Comparison of ENCODE assay signal across 1 cellular context in the genomic region with DNA sequence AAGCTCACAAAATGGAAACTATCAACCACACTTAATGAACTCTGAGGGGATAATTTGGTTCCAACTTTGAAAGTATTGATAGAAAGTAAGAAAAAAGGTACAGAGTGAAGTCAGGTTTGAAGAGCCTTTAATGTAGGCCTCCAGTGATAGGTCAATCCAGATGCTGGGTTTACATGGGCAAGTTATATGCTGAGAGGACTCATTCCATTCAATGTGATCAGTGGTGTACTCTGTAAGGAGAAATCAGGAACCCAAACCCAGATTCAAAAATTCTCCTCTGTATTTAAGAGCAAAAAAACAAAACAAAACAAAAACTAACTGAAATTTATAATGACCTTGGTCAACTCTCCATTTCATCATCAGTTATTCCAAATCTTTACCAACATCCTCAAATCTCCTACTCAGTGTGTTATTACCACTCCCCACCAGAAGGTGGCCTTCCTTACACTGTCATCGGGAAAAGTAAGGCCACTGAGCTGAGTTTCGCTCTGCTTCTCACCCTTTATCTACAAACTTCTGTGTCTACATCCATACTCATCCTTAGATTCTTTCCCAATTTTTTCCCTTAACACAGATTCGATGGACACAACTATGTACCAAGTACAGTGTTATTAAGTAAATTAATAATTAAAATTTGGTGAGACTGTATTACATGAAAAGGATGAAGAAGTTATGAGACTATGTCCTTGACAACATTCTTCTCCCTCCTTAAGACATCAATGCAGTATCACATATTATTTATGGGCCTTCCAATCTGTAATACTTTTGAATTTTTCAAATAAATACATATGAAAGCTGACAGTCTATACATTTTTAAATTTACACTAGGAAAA.
TF ChIP-seq lines count a peak whose summit lies in the region.

No MANE protein-coding gene starts in this region.

TF ChIP-seq in K562, 482 proteins besides CTCF, POLR2A, EP300 and RAD21 (continued from another document and continues in another):
- TF ChIP-seq DEAF1 (CRISPR knock-in tag; IDR thresholded peaks at IDR 0.05) (peak; percentile 68; the same call in 1 of the 2 replicates), POLR3G (IDR thresholded peaks at IDR 0.05; ENCODE audit: extremely low read depth, insufficient read length, insufficient replicate concordance) (no peak), CEBPG (CRISPR knock-in tag; IDR thresholded peaks at IDR 0.05) (no peak), CEBPG (tag; conservative IDR thresholded peaks at IDR 0.05 in 1 of 2, IDR thresholded peaks at IDR 0.05 in 1 of 2) (peak; percentile 53 to 74; a peak in 2 of 4 replicates), THRAP3 (IDR thresholded peaks at IDR 0.05; ENCODE audit: borderline replicate concordance) (peak; percentile 70; the same call in 1 of the 2 replicates), E2F8 (IDR thresholded peaks at IDR 0.05; ENCODE audit: low read depth, partially characterized antibody) (no peak), ZSCAN29 (IDR thresholded peaks at IDR 0.05) (no peak), ZKSCAN3 (CRISPR knock-in tag; IDR thresholded peaks at IDR 0.05) (no peak), ZNF212 (CRISPR knock-in tag; IDR thresholded peaks at IDR 0.05) (no peak), NELFE (IDR thresholded peaks at IDR 0.05; ENCODE audit: insufficient read depth, insufficient read length) (no peak), SMC3 (conservative IDR thresholded peaks at IDR 0.05; ENCODE audit: insufficient read depth, low read depth, low read length) (peak; percentile 86), ARID2 (IDR thresholded peaks at IDR 0.05) (peak; percentile 79; the same call in 1 of the 2 replicates), YY1 (IDR thresholded peaks at IDR 0.05; ENCODE audit: borderline replicate concordance in 1 of 3, control insufficient read depth in 1 of 3, extremely low read depth in 1 of 3, insufficient read depth in 3 of 3, insufficient read length in 1 of 3, insufficient replicate concordance in 2 of 3, low read depth in 1 of 3, low read length in 2 of 3) (no peak), ZNF282 (CRISPR knock-in tag; IDR thresholded peaks at IDR 0.05) (no peak), E2F3 (CRISPR knock-in tag; IDR thresholded peaks at IDR 0.05) (no peak), CC2D1A (IDR thresholded peaks at IDR 0.05) (peak; percentile 78), CBX8 (IDR thresholded peaks at IDR 0.05; ENCODE audit: borderline replicate concordance, extremely low read depth, low read depth, low read length, poor library complexity, severe bottlenecking) (no peak), ELF1 (tag; IDR thresholded peaks at IDR 0.05) (no peak), ADNP (tag; IDR thresholded peaks at IDR 0.05) (0 out of 2 replicates have a peak, but pooled peaks have one; percentile 24), ZNF589 (CRISPR knock-in tag; IDR thresholded peaks at IDR 0.05; ENCODE audit: low read depth) (no peak), BHLHE40 (IDR thresholded peaks at IDR 0.05; ENCODE audit: low read length) (no peak), ZFP1 (CRISPR knock-in tag; IDR thresholded peaks at IDR 0.05) (no peak), PRDM10 (IDR thresholded peaks at IDR 0.05; ENCODE audit: partially characterized antibody) (no peak), CEBPB (tag; IDR thresholded peaks at IDR 0.05) (0 out of 2 replicates have a peak, but pooled peaks have one; percentile 22), RCOR1 (IDR thresholded peaks at IDR 0.05; ENCODE audit: borderline replicate concordance in 1 of 2, low read depth in 2 of 2, low read length in 2 of 2) (peak in 1 of 2 experiments; percentile 38; a peak in 1 of 4 replicates), NRF1 (conservative IDR thresholded peaks at IDR 0.05 in 1 of 2, IDR thresholded peaks at IDR 0.05 in 1 of 2) (no peak), ZNF133 (CRISPR knock-in tag; IDR thresholded peaks at IDR 0.05) (no peak), GABPB1 (CRISPR knock-in tag; IDR thresholded peaks at IDR 0.05) (no peak), ETV1 (tag; conservative IDR thresholded peaks at IDR 0.05; ENCODE audit: low read depth) (no peak), ZNF445 (CRISPR knock-in tag; IDR thresholded peaks at IDR 0.05; ENCODE audit: low read depth) (no peak), CBFA2T3 (IDR thresholded peaks at IDR 0.05) (no peak), SLC30A9 (CRISPR knock-in tag; IDR thresholded peaks at IDR 0.05) (no peak), RBM22 (IDR thresholded peaks at IDR 0.05; ENCODE audit: low read depth, low read length, poor library complexity, severe bottlenecking) (no peak), SRF (CRISPR knock-in tag; IDR thresholded peaks at IDR 0.05) (no peak), RB1 (IDR thresholded peaks at IDR 0.05; ENCODE audit: low read depth) (0 out of 2 replicates have a peak, but pooled peaks have one; percentile 16), OTX1 (CRISPR knock-in tag; IDR thresholded peaks at IDR 0.05) (no peak), TEAD1 (CRISPR knock-in tag; IDR thresholded peaks at IDR 0.05) (0 out of 4 replicates have a peak, but pooled peaks of 1 of the 2 experiments have one; percentile 28), TCF15 (CRISPR knock-in tag; IDR thresholded peaks at IDR 0.05) (no peak), SMARCA4 (IDR thresholded peaks at IDR 0.05) (no peak), ZFPM2 (CRISPR knock-in tag; IDR thresholded peaks at IDR 0.05) (no peak), MAZ (CRISPR knock-in tag; conservative IDR thresholded peaks at IDR 0.05 in 1 of 2, IDR thresholded peaks at IDR 0.05 in 1 of 2) (peak in 1 of 2 experiments; percentile 41; a peak in 1 of 4 replicates), CHD2 (IDR thresholded peaks at IDR 0.05; ENCODE audit: low read depth, low read length) (no peak), ARNT (IDR thresholded peaks at IDR 0.05) (no peak)
- TF ChIP-seq, protein P1, sequence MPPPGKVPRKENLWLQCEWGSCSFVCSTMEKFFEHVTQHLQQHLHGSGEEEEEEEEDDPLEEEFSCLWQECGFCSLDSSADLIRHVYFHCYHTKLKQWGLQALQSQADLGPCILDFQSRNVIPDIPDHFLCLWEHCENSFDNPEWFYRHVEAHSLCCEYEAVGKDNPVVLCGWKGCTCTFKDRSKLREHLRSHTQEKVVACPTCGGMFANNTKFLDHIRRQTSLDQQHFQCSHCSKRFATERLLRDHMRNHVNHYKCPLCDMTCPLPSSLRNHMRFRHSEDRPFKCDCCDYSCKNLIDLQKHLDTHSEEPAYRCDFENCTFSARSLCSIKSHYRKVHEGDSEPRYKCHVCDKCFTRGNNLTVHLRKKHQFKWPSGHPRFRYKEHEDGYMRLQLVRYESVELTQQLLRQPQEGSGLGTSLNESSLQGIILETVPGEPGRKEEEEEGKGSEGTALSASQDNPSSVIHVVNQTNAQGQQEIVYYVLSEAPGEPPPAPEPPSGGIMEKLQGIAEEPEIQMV (tag; conservative IDR thresholded peaks at IDR 0.05; ENCODE audit: low read depth), result no peak
- TF ChIP-seq, protein P2, sequence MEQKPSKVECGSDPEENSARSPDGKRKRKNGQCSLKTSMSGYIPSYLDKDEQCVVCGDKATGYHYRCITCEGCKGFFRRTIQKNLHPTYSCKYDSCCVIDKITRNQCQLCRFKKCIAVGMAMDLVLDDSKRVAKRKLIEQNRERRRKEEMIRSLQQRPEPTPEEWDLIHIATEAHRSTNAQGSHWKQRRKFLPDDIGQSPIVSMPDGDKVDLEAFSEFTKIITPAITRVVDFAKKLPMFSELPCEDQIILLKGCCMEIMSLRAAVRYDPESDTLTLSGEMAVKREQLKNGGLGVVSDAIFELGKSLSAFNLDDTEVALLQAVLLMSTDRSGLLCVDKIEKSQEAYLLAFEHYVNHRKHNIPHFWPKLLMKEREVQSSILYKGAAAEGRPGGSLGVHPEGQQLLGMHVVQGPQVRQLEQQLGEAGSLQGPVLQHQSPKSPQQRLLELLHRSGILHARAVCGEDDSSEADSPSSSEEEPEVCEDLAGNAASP (IDR thresholded peaks at IDR 0.05), result no peak
- TF ChIP-seq, protein P3, sequence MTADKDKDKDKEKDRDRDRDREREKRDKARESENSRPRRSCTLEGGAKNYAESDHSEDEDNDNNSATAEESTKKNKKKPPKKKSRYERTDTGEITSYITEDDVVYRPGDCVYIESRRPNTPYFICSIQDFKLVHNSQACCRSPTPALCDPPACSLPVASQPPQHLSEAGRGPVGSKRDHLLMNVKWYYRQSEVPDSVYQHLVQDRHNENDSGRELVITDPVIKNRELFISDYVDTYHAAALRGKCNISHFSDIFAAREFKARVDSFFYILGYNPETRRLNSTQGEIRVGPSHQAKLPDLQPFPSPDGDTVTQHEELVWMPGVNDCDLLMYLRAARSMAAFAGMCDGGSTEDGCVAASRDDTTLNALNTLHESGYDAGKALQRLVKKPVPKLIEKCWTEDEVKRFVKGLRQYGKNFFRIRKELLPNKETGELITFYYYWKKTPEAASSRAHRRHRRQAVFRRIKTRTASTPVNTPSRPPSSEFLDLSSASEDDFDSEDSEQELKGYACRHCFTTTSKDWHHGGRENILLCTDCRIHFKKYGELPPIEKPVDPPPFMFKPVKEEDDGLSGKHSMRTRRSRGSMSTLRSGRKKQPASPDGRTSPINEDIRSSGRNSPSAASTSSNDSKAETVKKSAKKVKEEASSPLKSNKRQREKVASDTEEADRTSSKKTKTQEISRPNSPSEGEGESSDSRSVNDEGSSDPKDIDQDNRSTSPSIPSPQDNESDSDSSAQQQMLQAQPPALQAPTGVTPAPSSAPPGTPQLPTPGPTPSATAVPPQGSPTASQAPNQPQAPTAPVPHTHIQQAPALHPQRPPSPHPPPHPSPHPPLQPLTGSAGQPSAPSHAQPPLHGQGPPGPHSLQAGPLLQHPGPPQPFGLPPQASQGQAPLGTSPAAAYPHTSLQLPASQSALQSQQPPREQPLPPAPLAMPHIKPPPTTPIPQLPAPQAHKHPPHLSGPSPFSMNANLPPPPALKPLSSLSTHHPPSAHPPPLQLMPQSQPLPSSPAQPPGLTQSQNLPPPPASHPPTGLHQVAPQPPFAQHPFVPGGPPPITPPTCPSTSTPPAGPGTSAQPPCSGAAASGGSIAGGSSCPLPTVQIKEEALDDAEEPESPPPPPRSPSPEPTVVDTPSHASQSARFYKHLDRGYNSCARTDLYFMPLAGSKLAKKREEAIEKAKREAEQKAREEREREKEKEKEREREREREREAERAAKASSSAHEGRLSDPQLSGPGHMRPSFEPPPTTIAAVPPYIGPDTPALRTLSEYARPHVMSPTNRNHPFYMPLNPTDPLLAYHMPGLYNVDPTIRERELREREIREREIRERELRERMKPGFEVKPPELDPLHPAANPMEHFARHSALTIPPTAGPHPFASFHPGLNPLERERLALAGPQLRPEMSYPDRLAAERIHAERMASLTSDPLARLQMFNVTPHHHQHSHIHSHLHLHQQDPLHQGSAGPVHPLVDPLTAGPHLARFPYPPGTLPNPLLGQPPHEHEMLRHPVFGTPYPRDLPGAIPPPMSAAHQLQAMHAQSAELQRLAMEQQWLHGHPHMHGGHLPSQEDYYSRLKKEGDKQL (CRISPR knock-in tag; IDR thresholded peaks at IDR 0.05; ENCODE audit: borderline replicate concordance), result no peak
